8 cellular contexts compared by ENCODE assay signal in the genomic region with DNA sequence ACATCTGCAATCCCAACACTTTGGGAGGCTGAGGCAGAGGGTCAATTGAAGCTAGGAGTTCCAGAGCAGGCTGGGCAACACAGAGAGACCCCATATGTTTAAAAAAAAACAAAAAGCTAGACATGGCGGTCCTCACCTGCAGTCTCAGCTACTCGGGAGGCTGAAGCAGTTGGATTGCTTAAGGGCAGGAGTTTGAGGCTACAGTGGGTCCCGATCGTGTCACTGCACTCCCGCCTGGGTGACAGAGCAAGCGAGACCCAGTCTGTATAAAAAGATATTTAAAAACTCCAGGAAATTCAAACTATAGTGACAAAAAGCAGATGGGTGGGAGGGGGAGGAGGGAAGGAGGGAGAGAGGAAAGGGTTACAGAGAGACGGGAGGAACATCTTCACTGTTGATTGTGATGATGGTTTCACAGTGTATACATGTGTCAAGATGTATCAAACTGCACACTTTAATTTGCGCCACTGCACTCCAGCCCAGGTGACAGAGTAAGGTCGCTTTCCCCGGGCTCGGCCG. TPM values are rescaled to one million over a fixed set of nuclear protein-coding genes. Genes with fewer than 3 reads are reported as not detected.
DNase-seq lines count a peak whose midpoint lies in the region; ATAC-seq and TF ChIP-seq lines count a peak whose summit lies in the region.

No MANE protein-coding gene starts in this region.

- no peaks in the 10 kb centered on the region for H3K36me3 ChIP-seq in GM23338 (ENCODE audit: insufficient read depth)
- peaks cover 0 to 2% (median 0%) of the 10 kb centered on the region in 3 donors for H3K36me3 ChIP-seq in skeletal muscle tissue (ENCODE audit: control insufficient read depth in 3 of 3, insufficient read depth in 3 of 3, low read length in 3 of 3)

- peak overlapping the region; percentile 86 for H2AFZ ChIP-seq in GM23338

- H3K4me2 ChIP-seq in GM23338: peak overlapping the region; percentile 98

- peak overlapping the region; percentile 72 to 98 (median 98) for H3K9ac ChIP-seq in skeletal muscle tissue (ENCODE audit: low read depth in 1 of 3, low read length in 3 of 3)

- DNase-seq in GM23338 (ENCODE audit: low spot score): no peak
- DNase-seq in WTC11 (ENCODE audit: low spot score): no peak
- DNase-seq in foreskin keratinocyte: no peak
- no peak for DNase-seq in HuH-7 (ENCODE audit: low spot score)
- DNase-seq in MV-4-11 (lab: John Stamatoyannopoulos, UW): no peak

- no peaks in the 10 kb centered on the region for H3K9me2 ChIP-seq in GM23338 (ENCODE audit: insufficient read depth)

- H3K4me1 Mint-ChIP-seq in GM23338 (peaks cover 23% of the 10 kb centered on the region), WTC11 (peaks cover 28% of the 10 kb centered on the region)

- peak overlapping the region; percentile 99 for H3K27ac ChIP-seq in C4-2B
- H3K27ac ChIP-seq in GM23338 (ENCODE audit: low read depth): peak overlapping the region; percentile 80; the same call in 1 of the 2 replicates
- peak overlapping the region; percentile 95 for H3K27ac ChIP-seq in foreskin keratinocyte
- peak overlapping the region; percentile 69 for H3K27ac ChIP-seq in skeletal muscle tissue (ENCODE audit: low read depth, low read length)

- H3K27me3 ChIP-seq in GM23338 (ENCODE audit: insufficient read depth) (no peaks in the 10 kb centered on the region), foreskin keratinocyte (no peaks in the 10 kb centered on the region), skeletal muscle tissue (ENCODE audit: control insufficient read depth in 3 of 3, insufficient read depth in 3 of 3, low read length in 3 of 3) (no peaks in the 10 kb centered on the region)

- ATAC-seq in GM23338: no peak; the same call in 2 of the 3 replicates
- ATAC-seq in WTC11: no peak
- no peak for ATAC-seq in foreskin keratinocyte
- no peak for ATAC-seq in HG03139 (IDR thresholded peaks at IDR 0.05; ENCODE audit: unreplicated experiment)

- POLR2A ChIA-PET in WTC11 (lab: Charles Lee): no interaction called here

- peaks cover 11% of the 10 kb centered on the region for H3K36me3 Mint-ChIP-seq in GM23338 (ENCODE audit: low read depth)
- peaks cover 5% of the 10 kb centered on the region for H3K36me3 Mint-ChIP-seq in WTC11

- H3K9me3 ChIP-seq in skeletal muscle tissue (ENCODE audit: control insufficient read depth in 3 of 3, low read length in 3 of 3): no peaks in the 10 kb centered on the region

- no peaks in the 10 kb centered on the region for H4K20me1 ChIP-seq in GM23338 (replicated peaks; ENCODE audit: insufficient read depth)

- TF ChIP-seq CTCF in C4-2B (conservative IDR thresholded peaks at IDR 0.05) (no peak), GM23338 (conservative IDR thresholded peaks at IDR 0.05; ENCODE audit: low read depth in 2 of 2) (no peak), WTC11 (IDR thresholded peaks at IDR 0.05) (no peak), foreskin keratinocyte (conservative IDR thresholded peaks at IDR 0.05) (no peak)

- H3K4me3 Mint-ChIP-seq in GM23338 (peak overlapping the region; percentile 93), WTC11 (peak overlapping the region; percentile 87)

- H3K4me1 ChIP-seq in GM23338 (ENCODE audit: insufficient read depth): peaks cover 8% of the 10 kb centered on the region
- peaks cover 8% of the 10 kb centered on the region for H3K4me1 ChIP-seq in foreskin keratinocyte
- H3K4me1 ChIP-seq in skeletal muscle tissue (ENCODE audit: control insufficient read depth in 3 of 3, insufficient read depth in 3 of 3, low read length in 3 of 3): peaks cover 15 to 21% (median 21%) of the 10 kb centered on the region in 3 donors

- H3K27me3 Mint-ChIP-seq in GM23338 (ENCODE audit: insufficient read depth, low read depth, poor library complexity) (peaks cover 8% of the 10 kb centered on the region), WTC11 (ENCODE audit: low read depth) (no peaks in the 10 kb centered on the region; the same call in 1 of the 2 replicates)

- H3K9me3 Mint-ChIP-seq in GM23338: no peaks in the 10 kb centered on the region; the same call in 2 of the 3 replicates
- H3K9me3 Mint-ChIP-seq in WTC11: no peaks in the 10 kb centered on the region

- H3K27ac Mint-ChIP-seq in GM23338: peak overlapping the region; percentile 92
- H3K27ac Mint-ChIP-seq in WTC11: no peak overlapping the region; the same call in 1 of the 2 replicates

- peaks cover 63% of the 10 kb centered on the region for H3K79me2 ChIP-seq in GM23338 (replicated peaks; ENCODE audit: insufficient read depth)

- H3K4me3 ChIP-seq in GM23338: peak overlapping the region; percentile 98
- peak overlapping the region; percentile 73 to 97 (median 93) for H3K4me3 ChIP-seq in skeletal muscle tissue (ENCODE audit: low read length in 3 of 3)

- CTCF ChIA-PET in WTC11 (lab: Charles Lee): interaction anchor here (0.8 to 3.2 kb wide), 4 partner anchors 8 to 53 kb away, joined by 3 to 19 read pairs (median 6); no protein-coding TSS in a partner anchor

- peaks cover 8% of the 10 kb centered on the region; the same call in 1 of the 2 replicates for H3F3A ChIP-seq in GM23338 (replicated peaks; ENCODE audit: low read depth)

TF ChIP-seq in GM23338, 12 proteins besides CTCF, POLR2A, EP300 and RAD21 (continues in another document):
- TF ChIP-seq ZNF331 (CRISPR knock-in tag; IDR thresholded peaks at IDR 0.05; ENCODE audit: low read depth): no peak

TF ChIP-seq in WTC11, 78 proteins besides CTCF, POLR2A, EP300 and RAD21 (continues in another document):
- TF ChIP-seq FOXJ3 (CRISPR knock-in tag; IDR thresholded peaks at IDR 0.05; ENCODE audit: borderline replicate concordance) (no peak), PRRX2 (CRISPR knock-in tag; IDR thresholded peaks at IDR 0.05) (no peak), USF1 (CRISPR knock-in tag; IDR thresholded peaks at IDR 0.05) (no peak), NR1H2 (CRISPR knock-in tag; IDR thresholded peaks at IDR 0.05) (no peak), GABPB1 (CRISPR knock-in tag; IDR thresholded peaks at IDR 0.05) (no peak), KAT7 (CRISPR knock-in tag; IDR thresholded peaks at IDR 0.05; ENCODE audit: borderline replicate concordance) (no peak), JUN (CRISPR knock-in tag; IDR thresholded peaks at IDR 0.05) (no peak), PREB (CRISPR knock-in tag; IDR thresholded peaks at IDR 0.05; ENCODE audit: borderline replicate concordance) (no peak)
- TF ChIP-seq, protein P1, sequence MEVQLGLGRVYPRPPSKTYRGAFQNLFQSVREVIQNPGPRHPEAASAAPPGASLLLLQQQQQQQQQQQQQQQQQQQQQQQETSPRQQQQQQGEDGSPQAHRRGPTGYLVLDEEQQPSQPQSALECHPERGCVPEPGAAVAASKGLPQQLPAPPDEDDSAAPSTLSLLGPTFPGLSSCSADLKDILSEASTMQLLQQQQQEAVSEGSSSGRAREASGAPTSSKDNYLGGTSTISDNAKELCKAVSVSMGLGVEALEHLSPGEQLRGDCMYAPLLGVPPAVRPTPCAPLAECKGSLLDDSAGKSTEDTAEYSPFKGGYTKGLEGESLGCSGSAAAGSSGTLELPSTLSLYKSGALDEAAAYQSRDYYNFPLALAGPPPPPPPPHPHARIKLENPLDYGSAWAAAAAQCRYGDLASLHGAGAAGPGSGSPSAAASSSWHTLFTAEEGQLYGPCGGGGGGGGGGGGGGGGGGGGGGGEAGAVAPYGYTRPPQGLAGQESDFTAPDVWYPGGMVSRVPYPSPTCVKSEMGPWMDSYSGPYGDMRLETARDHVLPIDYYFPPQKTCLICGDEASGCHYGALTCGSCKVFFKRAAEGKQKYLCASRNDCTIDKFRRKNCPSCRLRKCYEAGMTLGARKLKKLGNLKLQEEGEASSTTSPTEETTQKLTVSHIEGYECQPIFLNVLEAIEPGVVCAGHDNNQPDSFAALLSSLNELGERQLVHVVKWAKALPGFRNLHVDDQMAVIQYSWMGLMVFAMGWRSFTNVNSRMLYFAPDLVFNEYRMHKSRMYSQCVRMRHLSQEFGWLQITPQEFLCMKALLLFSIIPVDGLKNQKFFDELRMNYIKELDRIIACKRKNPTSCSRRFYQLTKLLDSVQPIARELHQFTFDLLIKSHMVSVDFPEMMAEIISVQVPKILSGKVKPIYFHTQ (CRISPR knock-in tag; IDR thresholded peaks at IDR 0.05): no peak
- TF ChIP-seq, protein P2, sequence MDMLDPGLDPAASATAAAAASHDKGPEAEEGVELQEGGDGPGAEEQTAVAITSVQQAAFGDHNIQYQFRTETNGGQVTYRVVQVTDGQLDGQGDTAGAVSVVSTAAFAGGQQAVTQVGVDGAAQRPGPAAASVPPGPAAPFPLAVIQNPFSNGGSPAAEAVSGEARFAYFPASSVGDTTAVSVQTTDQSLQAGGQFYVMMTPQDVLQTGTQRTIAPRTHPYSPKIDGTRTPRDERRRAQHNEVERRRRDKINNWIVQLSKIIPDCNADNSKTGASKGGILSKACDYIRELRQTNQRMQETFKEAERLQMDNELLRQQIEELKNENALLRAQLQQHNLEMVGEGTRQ (CRISPR knock-in tag; IDR thresholded peaks at IDR 0.05): no peak

RNA-seq across cellular contexts. Expression of gene ZNF236, which starts 0.9 kb away (rescaled TPM):
- total RNA-seq in GM23338 (2014; rRNA removed; shearing (Covaris generic)): 10.1 and 16.3 TPM in 2 replicates
- polyA plus RNA-seq in GM23338 (2016; fragmentation: Nextera tagmentation; extraction: Ambion mirVana): 6.4 and 8.9 TPM in 2 replicates
- total RNA-seq in WTC11 (2021): 19.9 to 23.4 TPM (median 20.6 TPM) in 3 replicates
- total RNA-seq in foreskin keratinocyte: 6.7 and 8.9 TPM in 2 replicates
- polyA plus RNA-seq in foreskin keratinocyte: 0.64 and 0.81 TPM in 2 replicates
- 17.2 TPM for total RNA-seq in skeletal muscle tissue
